Comparison of ENCODE assay signal across 8 cellular contexts in genomic region chr16:78122774-78123315, GRCh38. TPM values are rescaled to one million over a fixed set of nuclear protein-coding genes. Genes with fewer than 3 reads are reported as not detected.
DNase-seq lines count a peak whose midpoint lies in the region; ATAC-seq and TF ChIP-seq lines count a peak whose summit lies in the region.

No MANE protein-coding gene starts in this region.

- no peaks in the 10 kb centered on the region for H3K9me3 ChIP-seq in right cardiac atrium (ENCODE audit: control insufficient read depth, low read length)
- no peaks in the 10 kb centered on the region for H3K9me3 ChIP-seq in skeletal muscle satellite cell (replicated peaks; ENCODE audit: low read length)

- H3K27me3 ChIP-seq in right cardiac atrium (ENCODE audit: control insufficient read depth, insufficient read depth) (no peaks in the 10 kb centered on the region), skeletal muscle satellite cell (ENCODE audit: control insufficient read depth, insufficient read depth, low read length) (no peaks in the 10 kb centered on the region)

- in situ Hi-C loops in astrocyte of the cerebellum (cut with HindIII; ENCODE audit: low sequenced_read_pairs), result no loop called here

- H3K4me1 ChIP-seq in right cardiac atrium (ENCODE audit: control insufficient read depth, insufficient read depth, low read length) (no peaks in the 10 kb centered on the region), skeletal muscle satellite cell (ENCODE audit: control insufficient read depth, insufficient read depth, low read length) (no peaks in the 10 kb centered on the region)

- H3K4me3 ChIP-seq in astrocyte of the cerebellum (ENCODE audit: low read depth, low read length) (no peak overlapping the region), right cardiac atrium (ENCODE audit: low read length) (no peak overlapping the region), skeletal muscle satellite cell (ENCODE audit: low read length) (no peak overlapping the region)

- no peak for TF ChIP-seq CTCF in astrocyte of the cerebellum (IDR thresholded peaks at IDR 0.05; ENCODE audit: low read depth, low read length, missing control alignments)

- ATAC-seq in GM19372 (IDR thresholded peaks at IDR 0.05; ENCODE audit: low read depth, unreplicated experiment), result peak; percentile 85
- peak; percentile 80 for ATAC-seq in HG03565 (IDR thresholded peaks at IDR 0.05; ENCODE audit: unreplicated experiment)
- ATAC-seq in right cardiac atrium, result peak; percentile 79 to 86

- DNase-seq in DMS53 treated with DMSO at 0.1 percent for 48 hours (lab: John Stamatoyannopoulos, UW; ENCODE audit: unreplicated experiment) (peak; percentile 69), NCI-H82 treated with DMSO at 0.1 percent for 48 hours (lab: John Stamatoyannopoulos, UW; ENCODE audit: unreplicated experiment) (peak; percentile 23), astrocyte of the cerebellum (ENCODE audit: low read depth) (peak; percentile 44), right cardiac atrium (peak in 1 of 3 donors; percentile 66)
- no peak for DNase-seq in activated CD8-positive, alpha-beta memory T cell treated with anti-CD3 and anti-CD28 coated beads, Interleukin-2, amount 50 U/mL, for 4 hours

- H3K36me3 ChIP-seq in skeletal muscle satellite cell (ENCODE audit: insufficient read depth, low read length), result no peaks in the 10 kb centered on the region

- peak overlapping the region; percentile 58 for H3K9ac ChIP-seq in skeletal muscle satellite cell (ENCODE audit: low read depth, low read length)

- intact Hi-C loops in right cardiac atrium (cut with DNase I), result loop anchor here in 3 of 4 donors (5.0 to 10.0 kb wide), 4 partner anchors 112 to 1482 kb away; partner anchors contain the start of gene MAF (in 1 of the 3)

- WGBS in right cardiac atrium, result 10% methylated on average over 4 of the region's 4 CpGs

- peak overlapping the region; percentile 56 for H3K4me2 ChIP-seq in skeletal muscle satellite cell (ENCODE audit: low read length)

- peak overlapping the region; percentile 37 for H3K27ac ChIP-seq in right cardiac atrium (ENCODE audit: low read length)

RNA-seq across cellular contexts. Expression of gene WWOX, which starts 23.4 kb away (rescaled TPM):
- 10 to 100 TPM; 10.1 to 14.9 (median 13.6) TPM for total RNA-seq in right cardiac atrium
- 6.0 TPM for polyA plus RNA-seq in right cardiac atrium
- 12.0 and 14.2 TPM in 2 replicates for total RNA-seq in skeletal muscle satellite cell (2012; rRNA removed)
